In the genomic region with DNA sequence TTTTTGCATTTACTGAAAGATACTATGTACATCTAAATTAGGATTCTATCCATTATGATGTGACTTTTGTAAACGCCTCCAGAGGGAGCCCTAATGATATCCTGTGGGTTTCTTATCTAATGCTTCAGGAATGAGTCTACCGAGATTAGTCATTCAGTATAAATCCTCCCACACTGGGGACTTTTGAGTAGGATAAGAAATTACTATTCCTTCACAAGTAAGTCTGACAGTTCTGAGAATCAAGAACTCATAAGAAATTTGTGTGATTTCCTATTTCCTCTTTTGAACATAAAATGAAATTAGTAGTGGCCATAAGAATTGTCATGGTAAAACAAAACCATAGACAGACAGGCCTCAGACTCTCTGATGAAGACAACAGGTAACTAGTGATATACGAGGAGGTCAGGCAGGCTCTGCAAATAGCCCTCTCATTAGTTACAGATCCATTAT, we compare ENCODE assay signal across 8 cellular contexts. TPM values are rescaled to one million over a fixed set of nuclear protein-coding genes. Genes with fewer than 3 reads are reported as not detected.
DNase-seq lines count a peak whose midpoint lies in the region; ATAC-seq, FAIRE-seq and TF ChIP-seq lines count a peak whose summit lies in the region.

No MANE protein-coding gene starts in this region.

- H3K4me1 Mint-ChIP-seq in T-helper 17 cell = no peaks in the 10 kb centered on the region

- H3K36me3 Mint-ChIP-seq in T-helper 17 cell (ENCODE audit: low read depth) = no peaks in the 10 kb centered on the region

- no peaks in the 10 kb centered on the region for H3K27me3 Mint-ChIP-seq in T-helper 17 cell

- ATAC-seq in GM21360 (IDR thresholded peaks at IDR 0.05; ENCODE audit: unreplicated experiment) = peak; percentile 86
- ATAC-seq in T-helper 17 cell = no peak

- TF ChIP-seq POLR2A in NB4 (IDR thresholded peaks at IDR 0.05; ENCODE audit: extremely low read depth, insufficient read length) = no peak

- no peaks in the 10 kb centered on the region for H3K9me3 ChIP-seq in T-helper 17 cell (ENCODE audit: control insufficient read depth, low read length, poor library complexity, severe bottlenecking)

- no peak overlapping the region for H3K4me3 ChIP-seq in NB4 (ENCODE audit: low read depth, low read length)
- H3K4me3 ChIP-seq in bronchial epithelial cell (ENCODE audit: low read depth, low read length) = no peak overlapping the region

- no peak overlapping the region for H3K4me3 Mint-ChIP-seq in T-helper 17 cell

- DNase-seq in COLO829 (ENCODE audit: low spot score) (peak; percentile 80), NB4 (ENCODE audit: low read depth) (peak; percentile 58), bronchial epithelial cell (ENCODE audit: low read depth) (peak; percentile 77), midbrain (lab: John Stamatoyannopoulos, UW) (peak; percentile 13), mucosa of gallbladder (ENCODE audit: low spot score) (no peak), T-helper 17 cell (no peak)
- DNase-seq in NK-92 treated with Interleukin-12 subunit alpha and Interleukin-12 subunit beta, amount 100 ng/mL, for 24 hours (lab: John Stamatoyannopoulos, UW) = no peak

- no peak for FAIRE-seq in bronchial epithelial cell (lab: Jason Lieb, UNC)

- H3K27me3 ChIP-seq in bronchial epithelial cell (ENCODE audit: control insufficient read depth, insufficient read depth, low read length) = no peaks in the 10 kb centered on the region

- TF ChIP-seq CTCF in NB4 (IDR thresholded peaks at IDR 0.05; ENCODE audit: low read depth, low read length) = peak; percentile 63
- TF ChIP-seq CTCF in bronchial epithelial cell (IDR thresholded peaks at IDR 0.05; ENCODE audit: insufficient read depth, low read length, severe bottlenecking) = peak; percentile 36

- no peak overlapping the region for H3K27ac Mint-ChIP-seq in T-helper 17 cell

- no peaks in the 10 kb centered on the region for H3K36me3 ChIP-seq in bronchial epithelial cell (ENCODE audit: control insufficient read depth, insufficient read depth, low read length)

RNA-seq across cellular contexts. Expression of a gene that starts 10.0 kb away (rescaled TPM):
- not detected in 2 replicates for total RNA-seq in bronchial epithelial cell
- total RNA-seq in mucosa of gallbladder = not detected
- not detected for total RNA-seq in T-helper 17 cell

RNA-seq across cellular contexts. Expression of a gene that starts 17.6 kb away (rescaled TPM):
- total RNA-seq in bronchial epithelial cell (not detected in 2 replicates), mucosa of gallbladder (not detected), T-helper 17 cell (not detected)

RNA-seq across cellular contexts. Expression of a gene that starts 38.8 kb away (rescaled TPM):
- total RNA-seq in bronchial epithelial cell (not detected in 2 replicates), mucosa of gallbladder (not detected), T-helper 17 cell (not detected)

RNA-seq across cellular contexts. Expression of a gene that starts 47.2 kb away (rescaled TPM):
- total RNA-seq in bronchial epithelial cell = not detected in 2 replicates
- not detected for total RNA-seq in mucosa of gallbladder
- not detected for total RNA-seq in T-helper 17 cell

Comparison
In these comparisons a context has a peak if more than half of its experiments do, and no peak if none do; other contexts are left out.
1. DNase-seq: peak in COLO829 (single experiment), NB4 (single experiment), bronchial epithelial cell (single experiment) and midbrain (single experiment); none in NK-92 treated with Interleukin-12 subunit alpha and Interleukin-12 subunit beta, amount 100 ng/mL, for 24 hours (single experiment), mucosa of gallbladder (single experiment) and T-helper 17 cell (0 of 3).